1 cellular context compared by ENCODE assay signal in genomic region chr19:21084343-21084742, GRCh38.
TF ChIP-seq lines count a peak whose summit lies in the region.

No MANE protein-coding gene starts in this region.

TF ChIP-seq in WTC11, 78 proteins besides CTCF, POLR2A, EP300 and RAD21 (continued from another document):
- TF ChIP-seq, protein P1, sequence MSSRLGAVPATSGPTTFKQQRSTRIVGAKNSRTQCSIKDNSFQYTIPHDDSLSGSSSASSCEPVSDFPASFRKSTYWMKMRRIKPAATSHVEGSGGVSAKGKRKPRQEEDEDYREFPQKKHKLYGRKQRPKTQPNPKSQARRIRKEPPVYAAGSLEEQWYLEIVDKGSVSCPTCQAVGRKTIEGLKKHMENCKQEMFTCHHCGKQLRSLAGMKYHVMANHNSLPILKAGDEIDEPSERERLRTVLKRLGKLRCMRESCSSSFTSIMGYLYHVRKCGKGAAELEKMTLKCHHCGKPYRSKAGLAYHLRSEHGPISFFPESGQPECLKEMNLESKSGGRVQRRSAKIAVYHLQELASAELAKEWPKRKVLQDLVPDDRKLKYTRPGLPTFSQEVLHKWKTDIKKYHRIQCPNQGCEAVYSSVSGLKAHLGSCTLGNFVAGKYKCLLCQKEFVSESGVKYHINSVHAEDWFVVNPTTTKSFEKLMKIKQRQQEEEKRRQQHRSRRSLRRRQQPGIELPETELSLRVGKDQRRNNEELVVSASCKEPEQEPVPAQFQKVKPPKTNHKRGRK (CRISPR knock-in tag; IDR thresholded peaks at IDR 0.05; ENCODE audit: borderline replicate concordance), result no peak
- TF ChIP-seq, protein P2, sequence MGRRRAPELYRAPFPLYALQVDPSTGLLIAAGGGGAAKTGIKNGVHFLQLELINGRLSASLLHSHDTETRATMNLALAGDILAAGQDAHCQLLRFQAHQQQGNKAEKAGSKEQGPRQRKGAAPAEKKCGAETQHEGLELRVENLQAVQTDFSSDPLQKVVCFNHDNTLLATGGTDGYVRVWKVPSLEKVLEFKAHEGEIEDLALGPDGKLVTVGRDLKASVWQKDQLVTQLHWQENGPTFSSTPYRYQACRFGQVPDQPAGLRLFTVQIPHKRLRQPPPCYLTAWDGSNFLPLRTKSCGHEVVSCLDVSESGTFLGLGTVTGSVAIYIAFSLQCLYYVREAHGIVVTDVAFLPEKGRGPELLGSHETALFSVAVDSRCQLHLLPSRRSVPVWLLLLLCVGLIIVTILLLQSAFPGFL (CRISPR knock-in tag; IDR thresholded peaks at IDR 0.05; ENCODE audit: borderline replicate concordance), result no peak
- TF ChIP-seq USF2 (CRISPR knock-in tag; IDR thresholded peaks at IDR 0.05) (no peak), NR2C2 (CRISPR knock-in tag; IDR thresholded peaks at IDR 0.05) (no peak)
TF ChIP-seq in WTC11: peak in this region for 0.
